In genomic region chr16:19118938-19119431, GRCh38 we compare ENCODE assay signal across 8 cellular contexts. TPM values are rescaled to one million over a fixed set of nuclear protein-coding genes. Genes with fewer than 3 reads are reported as not detected.
DNase-seq lines count a peak whose midpoint lies in the region; ATAC-seq and TF ChIP-seq lines count a peak whose summit lies in the region.

No MANE protein-coding gene starts in this region.

- DNase-seq in stimulated activated CD4-positive, alpha-beta T cell treated with anti-CD3 and anti-CD28 coated beads, Interleukin-12 subunit alpha, Interleukin-12 subunit beta, amount 100 ng/mL, for 48 hours (ENCODE audit: low read depth in 2 of 3, low spot score in 1 of 3) = peak; percentile 40 to 52 (median 50)
- no peak for DNase-seq in stimulated activated CD4-positive, alpha-beta T cell treated with anti-CD3 and anti-CD28 coated beads, Interleukin-4, amount 100 ng/mL, for 1 hour
- DNase-seq in activated B cell treated with CpG ODN at 0.5 μM for 24 hours (no peak), fibroblast of the aortic adventitia (ENCODE audit: low read depth) (peak; percentile 94), psoas muscle (no peak), glutamatergic neuron (no peak)

- H3K4me3 ChIP-seq in fibroblast of the aortic adventitia (ENCODE audit: low read depth, low read length) (peak overlapping the region; percentile 70), psoas muscle (peak overlapping the region; percentile 94)

- H3K36me3 ChIP-seq in psoas muscle (ENCODE audit: insufficient read depth in 1 of 2, low read depth in 1 of 2) = peaks cover 6 to 33% of the 10 kb centered on the region in 2 donors

- WGBS in psoas muscle, 3 donors = 35 to 42% (median 41%) methylated on average over 6 of the region's 6 CpGs

- peak overlapping the region; percentile 82 for H3K27ac Mint-ChIP-seq in activated B cell treated with CpG ODN at 0.5 μM for 24 hours
- no peak overlapping the region for H3K27ac Mint-ChIP-seq in glutamatergic neuron (ENCODE audit: unreplicated experiment)

- no peak for TF ChIP-seq CTCF in activated B cell treated with CpG ODN at 0.5 μM for 24 hours (IDR thresholded peaks at IDR 0.05)
- TF ChIP-seq CTCF in fibroblast of the aortic adventitia (IDR thresholded peaks at IDR 0.05; ENCODE audit: insufficient read depth, low read length) = no peak
- no peak for TF ChIP-seq CTCF in psoas muscle (IDR thresholded peaks at IDR 0.05)
- no peak for TF ChIP-seq CTCF in glutamatergic neuron (IDR thresholded peaks at IDR 0.05; ENCODE audit: partially characterized antibody, unreplicated experiment)

- ATAC-seq in activated B cell treated with CpG ODN at 0.5 μM for 24 hours (ENCODE audit: low read depth) = peak; percentile 10
- peak; percentile 38 to 49 (median 47) for ATAC-seq in psoas muscle
- ATAC-seq in GM18517 (IDR thresholded peaks at IDR 0.05; ENCODE audit: unreplicated experiment) = no peak
- no peak for ATAC-seq in GM19351 (IDR thresholded peaks at IDR 0.05; ENCODE audit: unreplicated experiment)

- H3K27me3 ChIP-seq in psoas muscle (ENCODE audit: insufficient read depth in 3 of 3, low read length in 2 of 3) = no peaks in the 10 kb centered on the region

- no peaks in the 10 kb centered on the region for H3K27me3 Mint-ChIP-seq in activated B cell treated with CpG ODN at 0.5 μM for 24 hours
- H3K27me3 Mint-ChIP-seq in glutamatergic neuron (ENCODE audit: unreplicated experiment) = peaks cover 6% of the 10 kb centered on the region

- peaks cover 51% of the 10 kb centered on the region for H3K4me1 ChIP-seq in psoas muscle

- H3K4me1 Mint-ChIP-seq in activated B cell treated with CpG ODN at 0.5 μM for 24 hours (peaks cover 40% of the 10 kb centered on the region), glutamatergic neuron (ENCODE audit: low read depth, unreplicated experiment) (no peaks in the 10 kb centered on the region)

- CTCF ChIA-PET in activated B cell treated with CpG ODN at 0.5 μM for 24 hours (lab: Charles Lee) = no interaction called here

- H3K9me3 Mint-ChIP-seq in activated B cell treated with CpG ODN at 0.5 μM for 24 hours (no peaks in the 10 kb centered on the region), glutamatergic neuron (ENCODE audit: unreplicated experiment) (no peaks in the 10 kb centered on the region)

- no peaks in the 10 kb centered on the region for H3K9me3 ChIP-seq in psoas muscle

- H3K36me3 Mint-ChIP-seq in activated B cell treated with CpG ODN at 0.5 μM for 24 hours (ENCODE audit: low read depth) (no peaks in the 10 kb centered on the region), glutamatergic neuron (ENCODE audit: unreplicated experiment) (no peaks in the 10 kb centered on the region)

- H3K27ac ChIP-seq in psoas muscle = peak overlapping the region; percentile 54

- POLR2A ChIA-PET in activated B cell treated with CpG ODN at 0.5 μM for 24 hours (lab: Charles Lee) = interaction anchor here (1.2 to 2.6 kb wide), 4 partner anchors 13 to 92 kb away, joined by 6 to 17 read pairs (median 8); partner anchors contain the start of gene COQ7

- intact Hi-C loops in activated B cell treated with CpG ODN at 0.5 μM for 24 hours (cut with micrococcal nuclease) (no loop called here), psoas muscle (cut with DNase I) (no loop called here)

- H3K4me3 Mint-ChIP-seq in activated B cell treated with CpG ODN at 0.5 μM for 24 hours (peak overlapping the region; percentile 83), glutamatergic neuron (ENCODE audit: unreplicated experiment) (no peak overlapping the region)

RNA-seq across cellular contexts. Expression of gene ITPRIPL2, which starts 5.2 kb away (rescaled TPM):
- total RNA-seq in activated B cell treated with CpG ODN at 0.5 μM for 24 hours (7.4 and 8.3 TPM in 2 replicates), fibroblast of the aortic adventitia (ENCODE audit: low replicate concordance) (41.1 and 60.1 TPM in 2 replicates), psoas muscle (10 to 100 TPM; 14.8 to 17.9 (median 17.0) TPM), glutamatergic neuron (ENCODE audit: unreplicated experiment) (3.4 TPM)
- 1 to 10 TPM; 4.7 to 9.9 (median 8.2) TPM for polyA plus RNA-seq in psoas muscle

RNA-seq across cellular contexts. Expression of gene SYT17, which starts 49.1 kb away (rescaled TPM):
- total RNA-seq in activated B cell treated with CpG ODN at 0.5 μM for 24 hours (21.2 and 25.4 TPM in 2 replicates), fibroblast of the aortic adventitia (ENCODE audit: low replicate concordance) (under 0.01 TPM in 1 of 2 replicates, not detected in the other), psoas muscle (under 1 TPM; 0.08 to 0.58 (median 0.45) TPM), glutamatergic neuron (ENCODE audit: unreplicated experiment) (10.0 TPM)
- under 1 TPM; 0.25 to 0.55 (median 0.30) TPM for polyA plus RNA-seq in psoas muscle

RNA-seq across cellular contexts. Expression of gene COQ7, which starts 51.6 kb away (rescaled TPM):
- total RNA-seq in activated B cell treated with CpG ODN at 0.5 μM for 24 hours (13.6 and 17.5 TPM in 2 replicates), fibroblast of the aortic adventitia (ENCODE audit: low replicate concordance) (8.0 and 12.7 TPM in 2 replicates), psoas muscle (10 to 100 TPM; 27.7 to 37.7 (median 31.6) TPM), glutamatergic neuron (ENCODE audit: unreplicated experiment) (21.3 TPM)
- 10 to 100 TPM; 20.7 to 38.6 (median 31.8) TPM for polyA plus RNA-seq in psoas muscle

Comparison
In these comparisons a context has a peak if more than half of its experiments do, and no peak if none do; other contexts are left out.
1. DNase-seq: peak in stimulated activated CD4-positive, alpha-beta T cell treated with anti-CD3 and anti-CD28 coated beads, Interleukin-12 subunit alpha, Interleukin-12 subunit beta, amount 100 ng/mL, for 48 hours (3 of 3) and fibroblast of the aortic adventitia (single experiment); none in stimulated activated CD4-positive, alpha-beta T cell treated with anti-CD3 and anti-CD28 coated beads, Interleukin-4, amount 100 ng/mL, for 1 hour (single experiment), activated B cell treated with CpG ODN at 0.5 μM for 24 hours (single experiment), psoas muscle (0 of 2) and glutamatergic neuron (single experiment).
2. ATAC-seq: peak in activated B cell treated with CpG ODN at 0.5 μM for 24 hours (single experiment) and psoas muscle (4 of 4); none in GM18517 (single experiment) and GM19351 (single experiment).